Comparison of ENCODE assay signal across 1 cellular context in genomic region chr5:1107167-1108007, GRCh38.
TF ChIP-seq lines count a peak whose summit lies in the region.

No MANE protein-coding gene starts in this region.

TF ChIP-seq in H1, 55 proteins besides CTCF, POLR2A, EP300 and RAD21:
- TF ChIP-seq RBBP5 (IDR thresholded peaks at IDR 0.05; ENCODE audit: borderline replicate concordance, low read depth, low read length) (peak; percentile 37; the same call in 1 of the 2 replicates), YY1 (IDR thresholded peaks at IDR 0.05; ENCODE audit: low read depth, low read length) (0 out of 2 replicates have a peak, but pooled peaks have one; percentile 20), JUND (IDR thresholded peaks at IDR 0.05; ENCODE audit: low read length) (no peak), TCF12 (IDR thresholded peaks at IDR 0.05; ENCODE audit: low read depth, low read length) (peak; percentile 87; the same call in 1 of the 2 replicates), CREB1 (IDR thresholded peaks at IDR 0.05) (no peak), MAX (IDR thresholded peaks at IDR 0.05) (no peak), GABPA (IDR thresholded peaks at IDR 0.05; ENCODE audit: borderline replicate concordance, insufficient read depth, low read length) (no peak), SIN3A (conservative IDR thresholded peaks at IDR 0.05 in 1 of 2, IDR thresholded peaks at IDR 0.05 in 1 of 2; ENCODE audit: low read depth in 1 of 2, low read length in 2 of 2) (0 out of 4 replicates have a peak, but pooled peaks of 1 of the 2 experiments have one; percentile 9), SP1 (IDR thresholded peaks at IDR 0.05; ENCODE audit: low read depth, low read length) (0 out of 2 replicates have a peak, but pooled peaks have one; percentile 62), HDAC2 (IDR thresholded peaks at IDR 0.05; ENCODE audit: borderline replicate concordance in 1 of 2, low read depth in 2 of 2, low read length in 2 of 2) (peak in 1 of 2 experiments; percentile 16; a peak in 2 of 4 replicates), NANOG (IDR thresholded peaks at IDR 0.05; ENCODE audit: insufficient read depth, low read depth, low read length, poor library complexity, severe bottlenecking) (peak; percentile 61)
